In the genomic region with DNA sequence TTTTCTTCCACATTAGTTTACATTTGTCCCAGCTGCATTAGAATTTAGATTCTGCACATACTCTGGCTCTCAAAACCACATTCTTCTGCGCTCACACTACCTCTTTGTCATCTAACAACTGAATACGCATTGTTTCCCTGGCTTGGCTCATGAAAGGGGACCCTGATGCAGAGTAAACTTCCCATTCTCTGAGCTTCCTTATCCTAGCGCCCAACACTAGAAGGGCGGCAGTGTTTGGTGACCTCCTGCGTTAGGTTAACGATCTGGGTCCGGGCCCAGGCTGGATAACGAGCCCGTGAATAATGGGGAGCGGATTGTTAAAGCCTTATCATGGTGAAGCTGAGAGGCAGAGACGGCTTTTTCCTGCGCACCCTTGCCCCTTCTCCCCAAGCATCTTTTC, we compare ENCODE assay signal across 19 cellular contexts.
DNase-seq lines count a peak whose midpoint lies in the region; ATAC-seq and TF ChIP-seq lines count a peak whose summit lies in the region.
"Had no signal": no experiment of that assay in that cellular context is flagged by ENCODE, and none has a peak within 500 bp of the region (broad histone marks: within the 10 kb centered on the region; RNA-seq: fewer than 3 reads in every experiment).

No MANE protein-coding gene starts in this region.

- H3K27me3 ChIP-seq in body of pancreas (no peaks in the 10 kb centered on the region), iPS-15b (ENCODE audit: control insufficient read depth, insufficient read depth, low read length) (no peaks in the 10 kb centered on the region)
- H3K27me3 ChIP-seq: SJSA1, upper lobe of left lung had no signal

- H3K4me3 Mint-ChIP-seq in osteocyte (ENCODE audit: unreplicated experiment): no peak overlapping the region
- H3K4me3 Mint-ChIP-seq: memory B cell, nephron had no signal

- H3K36me3 Mint-ChIP-seq in osteocyte (ENCODE audit: unreplicated experiment): peaks cover 33% of the 10 kb centered on the region
- H3K36me3 Mint-ChIP-seq: memory B cell had no signal

- intact Hi-C loops in body of pancreas (cut with DNase I): no loop called here

- H3K36me3 ChIP-seq in body of pancreas (replicated peaks in 1 of 2; ENCODE audit: insufficient read depth in 1 of 2, low read depth in 2 of 2): peaks cover 0 to 3% of the 10 kb centered on the region in 2 donors
- H3K36me3 ChIP-seq in iPS-15b (ENCODE audit: control insufficient read depth, insufficient read depth, low read length): peaks cover 2% of the 10 kb centered on the region

- H3K27ac ChIP-seq in body of pancreas: peak overlapping the region in 3 of 4 donors; percentile 53 to 67 (median 54)
- H3K27ac ChIP-seq: SJSA1, upper lobe of left lung had no signal

- no peak overlapping the region for H3K27ac Mint-ChIP-seq in osteocyte (ENCODE audit: unreplicated experiment)
- H3K27ac Mint-ChIP-seq: memory B cell, nephron had no signal

- ATAC-seq in body of pancreas (peak; percentile 88), GM21381 (IDR thresholded peaks at IDR 0.05; ENCODE audit: unreplicated experiment) (no peak), HG03139 (IDR thresholded peaks at IDR 0.05; ENCODE audit: unreplicated experiment) (no peak)

- H3K4me3 ChIP-seq in body of pancreas: no peak overlapping the region
- H3K4me3 ChIP-seq in iPS-15b (ENCODE audit: low read depth, low read length): no peak overlapping the region
- H3K4me3 ChIP-seq: SJSA1, upper lobe of left lung had no signal

- TF ChIP-seq CTCF in body of pancreas (IDR thresholded peaks at IDR 0.05) (peak in 3 of 7 experiments; percentile 4 to 11 (median 8)), osteocyte (IDR thresholded peaks at IDR 0.05) (no peak)

- H3K4me1 ChIP-seq in body of pancreas: peaks cover 26% of the 10 kb centered on the region
- H3K4me1 ChIP-seq in iPS-15b (ENCODE audit: control insufficient read depth, insufficient read depth, low read length): peaks cover 3% of the 10 kb centered on the region

- peak; percentile 94 for DNase-seq in COLO829 (ENCODE audit: low spot score)
- peak; percentile 18 to 41 (median 34) for DNase-seq in body of pancreas
- peak; percentile 71 for DNase-seq in osteocyte (ENCODE audit: extremely low spot score, unreplicated experiment)
- DNase-seq in NOMO-1 (lab: John Stamatoyannopoulos, UW; ENCODE audit: unreplicated experiment in 2 of 2): no peak
- DNase-seq in GDM1 (lab: John Stamatoyannopoulos, UW): no peak
- DNase-seq: activated CD4-positive, alpha-beta T cell treated with anti-CD3 and anti-CD28 coated beads, Interleukin-2, amount 50 U/mL, for 48 hours; activated T-cell treated with anti-CD3 and anti-CD28 coated beads, Interleukin-2, amount 50 U/mL, for 48 hours; COR-L47; GOT3; NCI-H1694; NCI-H510A treated with DMSO at 0.1 percent for 48 hours; stimulated activated CD4-positive, alpha-beta T cell treated with anti-CD3 and anti-CD28 coated beads, Interleukin-4, amount 100 ng/mL, for 24 hours had no signal

- peaks cover 7% of the 10 kb centered on the region for H3K27me3 Mint-ChIP-seq in osteocyte (ENCODE audit: unreplicated experiment)

- no peaks in the 10 kb centered on the region for H3K9me3 ChIP-seq in body of pancreas
- no peaks in the 10 kb centered on the region for H3K9me3 ChIP-seq in iPS-15b (ENCODE audit: control insufficient read depth, insufficient read depth, low read length)
- H3K9me3 ChIP-seq: SJSA1, upper lobe of left lung had no signal

- 32 to 39% methylated on average over 12 of the region's 12 CpGs for WGBS in body of pancreas, 2 donors

- H3K9me3 Mint-ChIP-seq in osteocyte (ENCODE audit: unreplicated experiment): no peaks in the 10 kb centered on the region
- H3K9me3 Mint-ChIP-seq: memory B cell, nephron had no signal

- no peak for TF ChIP-seq POLR2A in body of pancreas (IDR thresholded peaks at IDR 0.05)

- H3K4me1 Mint-ChIP-seq in osteocyte (ENCODE audit: unreplicated experiment): no peaks in the 10 kb centered on the region
- H3K4me1 Mint-ChIP-seq: memory B cell had no signal

- H3K9ac ChIP-seq in iPS-15b (ENCODE audit: low read depth, low read length): peak overlapping the region; percentile 18

Comparison
In these comparisons a context has a peak if more than half of its experiments do, and no peak if none do; other contexts are left out.
1. DNase-seq: peak in COLO829 (single experiment), body of pancreas (4 of 4) and osteocyte (single experiment); none in NOMO-1 (0 of 2) and GDM1 (single experiment).